10 cellular contexts compared by ENCODE assay signal in the genomic region with DNA sequence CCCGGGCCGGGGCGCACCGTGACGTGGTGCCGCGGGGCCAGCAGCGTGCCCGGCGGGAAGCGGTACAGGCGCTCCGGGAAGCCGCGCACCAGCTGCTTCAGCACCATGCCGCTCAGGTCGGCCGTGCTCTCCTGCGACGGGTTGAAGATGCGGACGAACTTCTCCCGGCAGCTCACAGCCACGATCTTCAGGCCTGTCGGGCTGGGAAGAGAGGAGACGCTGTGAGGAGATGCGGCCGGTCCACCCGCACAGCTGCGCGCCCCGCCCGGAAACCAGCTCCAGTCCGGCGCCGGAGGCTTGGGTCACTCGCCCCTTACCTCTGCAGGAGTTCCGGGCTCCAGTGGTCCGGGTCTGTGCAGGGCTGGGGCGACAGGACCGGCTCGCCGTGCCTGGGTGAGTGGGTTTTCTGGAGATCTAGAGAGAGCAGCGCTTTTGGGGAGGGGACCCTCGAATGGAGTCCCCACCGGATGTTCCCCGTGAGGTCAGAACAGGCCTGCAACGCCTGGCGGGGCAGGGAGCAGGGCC. TPM values are rescaled to one million over a fixed set of nuclear protein-coding genes. Genes with fewer than 3 reads are reported as not detected.
DNase-seq lines count a peak whose midpoint lies in the region; ATAC-seq and TF ChIP-seq lines count a peak whose summit lies in the region.
"Had no signal": no experiment of that assay in that cellular context is flagged by ENCODE, and none has a peak within 500 bp of the region (broad histone marks: within the 10 kb centered on the region; RNA-seq: fewer than 3 reads in every experiment).

No MANE protein-coding gene starts in this region.

- H3K9me3 Mint-ChIP-seq in MCF 10A (ENCODE audit: unreplicated experiment), result no peaks in the 10 kb centered on the region
- no peaks in the 10 kb centered on the region for H3K9me3 Mint-ChIP-seq in WTC11

- H3K36me3 ChIP-seq in breast epithelium (no peaks in the 10 kb centered on the region), upper lobe of left lung (no peaks in the 10 kb centered on the region)

- peaks cover 9% of the 10 kb centered on the region for H3K4me1 Mint-ChIP-seq in MCF 10A (ENCODE audit: insufficient read depth, unreplicated experiment)
- H3K4me1 Mint-ChIP-seq in WTC11, result peaks cover 13% of the 10 kb centered on the region

- no peaks in the 10 kb centered on the region for H3K27me3 Mint-ChIP-seq in MCF 10A (ENCODE audit: insufficient read depth, unreplicated experiment)
- peaks cover 28% of the 10 kb centered on the region for H3K27me3 Mint-ChIP-seq in WTC11 (ENCODE audit: low read depth)

- no peaks in the 10 kb centered on the region for H3K9me3 ChIP-seq in breast epithelium
- no peaks in the 10 kb centered on the region for H3K9me3 ChIP-seq in upper lobe of left lung

- peaks cover 3 to 6% of the 10 kb centered on the region in 2 donors for H3K27me3 ChIP-seq in breast epithelium
- H3K27me3 ChIP-seq in upper lobe of left lung, result peaks cover 1 to 22% (median 12%) of the 10 kb centered on the region in 4 donors

- POLR2A ChIA-PET in MCF 10A (lab: Yijun Ruan, JAX) (interaction anchor here (0.6 to 1.4 kb wide), 3 partner anchors 11 to 20 kb away, joined by 3 to 5 read pairs (median 4); no protein-coding TSS in a partner anchor), WTC11 (lab: Charles Lee) (interaction anchor here (0.6 to 1.5 kb wide), 3 partner anchors 11 to 22 kb away, joined by 3 to 4 read pairs (median 4); no protein-coding TSS in a partner anchor)

- peaks cover 0 to 5% of the 10 kb centered on the region in 2 donors for H3K4me1 ChIP-seq in breast epithelium
- peaks cover 26 to 41% (median 34%) of the 10 kb centered on the region in 4 donors for H3K4me1 ChIP-seq in upper lobe of left lung

- TF ChIP-seq POLR2A in breast epithelium (IDR thresholded peaks at IDR 0.05) (no peak), upper lobe of left lung (IDR thresholded peaks at IDR 0.05) (no peak), lower leg skin (IDR thresholded peaks at IDR 0.05) (no peak)

- no peak for TF ChIP-seq CTCF in breast epithelium (IDR thresholded peaks at IDR 0.05)
- TF ChIP-seq CTCF in MCF 10A (IDR thresholded peaks at IDR 0.05; ENCODE audit: unreplicated experiment), result no peak
- no peak for TF ChIP-seq CTCF in WTC11 (IDR thresholded peaks at IDR 0.05)
- TF ChIP-seq CTCF in upper lobe of left lung (IDR thresholded peaks at IDR 0.05), result peak in 1 of 6 experiments; percentile 4
- TF ChIP-seq CTCF in lower leg skin (IDR thresholded peaks at IDR 0.05), result no peak

- DNase-seq in breast epithelium (ENCODE audit: low spot score in 2 of 2) (no peak), MCF 10A (ENCODE audit: unreplicated experiment) (no peak), WTC11 (ENCODE audit: low spot score) (no peak), left kidney (ENCODE audit: low read depth, low spot score) (peak; percentile 53), upper lobe of left lung (peak in 1 of 2 donors; percentile 86), lower leg skin (ENCODE audit: low spot score in 2 of 2) (no peak), Kasumi-1 (lab: John Stamatoyannopoulos, UW) (no peak)
- DNase-seq: kidney glomerular epithelial cell, NCI-H510A had no signal

- 16 to 45% methylated on average over 20 to 28 of the region's 49 CpGs for WGBS in upper lobe of left lung, 2 donors
- 43% methylated on average over 11 to 23 of the region's 49 CpGs for WGBS in lower leg skin, 2 donors

- no peak for ATAC-seq in WTC11
- no peak for ATAC-seq in upper lobe of left lung (ENCODE audit: low FRiP score in 2 of 2)
- ATAC-seq in HG02571 (IDR thresholded peaks at IDR 0.05; ENCODE audit: unreplicated experiment), result no peak

- TF ChIP-seq EP300 in upper lobe of left lung (IDR thresholded peaks at IDR 0.05), result no peak

- BruUV-seq in MCF 10A (replicated peaks; lab: Mats Ljungman, UMichigan), result no TSS peak

- H3K27ac Mint-ChIP-seq in MCF 10A (ENCODE audit: low read depth, unreplicated experiment) (no peak overlapping the region), WTC11 (no peak overlapping the region)

- H3K4me3 ChIP-seq in breast epithelium (peak overlapping the region in 2 of 3 donors; percentile 53 to 77), upper lobe of left lung (peak overlapping the region in 3 of 4 donors; percentile 38 to 56 (median 53)), lower leg skin (ENCODE audit: low read depth, poor library complexity, severe bottlenecking) (no peak overlapping the region)

- CTCF ChIA-PET in MCF 10A (lab: Yijun Ruan, JAX), result interaction anchor here (0.6 kb wide), 1 partner anchor 60 kb away, joined by 4 read pairs; a partner anchor contains a TSS
- CTCF ChIA-PET in WTC11 (lab: Charles Lee), result interaction anchor here (0.7 to 3.4 kb wide), 11 partner anchors 10 to 171 kb away, joined by 3 to 29 read pairs (median 4); a partner anchor contains a TSS

- H3K36me3 Mint-ChIP-seq in MCF 10A (ENCODE audit: insufficient read depth, unreplicated experiment) (peaks cover 2% of the 10 kb centered on the region), WTC11 (no peaks in the 10 kb centered on the region)

- intact Hi-C loops in breast epithelium (cut with DNase I; ENCODE audit: low total_unique reads) (no loop called here), MCF 10A (cut with micrococcal nuclease) (no loop called here), lower leg skin (cut with DNase I; ENCODE audit: low total_unique reads) (no loop called here)

- H3K27ac ChIP-seq in breast epithelium (no peak overlapping the region), upper lobe of left lung (no peak overlapping the region)

- H3K4me3 Mint-ChIP-seq in MCF 10A (ENCODE audit: unreplicated experiment) (no peak overlapping the region), WTC11 (peak overlapping the region; percentile 73)

TF ChIP-seq in WTC11, 78 proteins besides CTCF, POLR2A, EP300 and RAD21:
- TF ChIP-seq, protein P1, sequence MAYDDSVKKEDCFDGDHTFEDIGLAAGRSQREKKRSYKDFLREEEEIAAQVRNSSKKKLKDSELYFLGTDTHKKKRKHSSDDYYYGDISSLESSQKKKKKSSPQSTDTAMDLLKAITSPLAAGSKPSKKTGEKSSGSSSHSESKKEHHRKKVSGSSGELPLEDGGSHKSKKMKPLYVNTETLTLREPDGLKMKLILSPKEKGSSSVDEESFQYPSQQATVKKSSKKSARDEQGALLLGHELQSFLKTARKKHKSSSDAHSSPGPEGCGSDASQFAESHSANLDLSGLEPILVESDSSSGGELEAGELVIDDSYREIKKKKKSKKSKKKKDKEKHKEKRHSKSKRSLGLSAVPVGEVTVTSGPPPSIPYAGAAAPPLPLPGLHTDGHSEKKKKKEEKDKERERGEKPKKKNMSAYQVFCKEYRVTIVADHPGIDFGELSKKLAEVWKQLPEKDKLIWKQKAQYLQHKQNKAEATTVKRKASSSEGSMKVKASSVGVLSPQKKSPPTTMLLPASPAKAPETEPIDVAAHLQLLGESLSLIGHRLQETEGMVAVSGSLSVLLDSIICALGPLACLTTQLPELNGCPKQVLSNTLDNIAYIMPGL (CRISPR knock-in tag; IDR thresholded peaks at IDR 0.05), result peak; percentile 28; the same call in 1 of the 2 replicates
- TF ChIP-seq ZNF121 (CRISPR knock-in tag; IDR thresholded peaks at IDR 0.05), result no peak
- TF ChIP-seq, protein P2, sequence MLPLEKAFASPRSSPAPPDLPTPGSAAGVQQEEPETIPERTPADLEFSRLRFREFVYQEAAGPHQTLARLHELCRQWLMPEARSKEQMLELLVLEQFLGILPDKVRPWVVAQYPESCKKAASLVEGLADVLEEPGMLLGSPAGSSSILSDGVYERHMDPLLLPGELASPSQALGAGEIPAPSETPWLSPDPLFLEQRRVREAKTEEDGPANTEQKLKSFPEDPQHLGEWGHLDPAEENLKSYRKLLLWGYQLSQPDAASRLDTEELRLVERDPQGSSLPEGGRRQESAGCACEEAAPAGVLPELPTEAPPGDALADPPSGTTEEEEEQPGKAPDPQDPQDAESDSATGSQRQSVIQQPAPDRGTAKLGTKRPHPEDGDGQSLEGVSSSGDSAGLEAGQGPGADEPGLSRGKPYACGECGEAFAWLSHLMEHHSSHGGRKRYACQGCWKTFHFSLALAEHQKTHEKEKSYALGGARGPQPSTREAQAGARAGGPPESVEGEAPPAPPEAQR (CRISPR knock-in tag; IDR thresholded peaks at IDR 0.05), result no peak

RNA-seq across cellular contexts. Expression of a gene that starts 4.3 kb away (rescaled TPM):
- total RNA-seq in breast epithelium (1 to 10 TPM; 2.6 to 6.1 (median 5.2) TPM), MCF 10A (2022) (6.1 and 8.0 TPM in 2 replicates), WTC11 (2021) (4.0 to 6.0 TPM (median 5.9 TPM) in 3 replicates), upper lobe of left lung (10 to 100 TPM in 2 of 6 donors, 1 to 10 TPM in 4; 4.6 to 32.5 (median 6.7) TPM), lower leg skin (10 to 100 TPM in 2 of 4 donors, 1 to 10 TPM in 2; 7.6 to 20.4 (median 11.2) TPM)

RNA-seq across cellular contexts. Expression of a gene that starts 4.5 kb away (rescaled TPM):
- total RNA-seq in breast epithelium (10 to 100 TPM in 2 of 3 donors, 1 to 10 TPM in 1; 7.5 to 58.5 (median 33.1) TPM), MCF 10A (2022) (11.4 and 13.3 TPM in 2 replicates), WTC11 (2021) (30.6 to 39.7 TPM (median 32.5 TPM) in 3 replicates), upper lobe of left lung (100 to 1,000 TPM in 5 of 6 donors, 10 to 100 TPM in 1; 80.2 to 222 (median 129) TPM), lower leg skin (100 to 1,000 TPM in 3 of 4 donors, 10 to 100 TPM in 1; 99.7 to 174 (median 139) TPM)

RNA-seq across cellular contexts. Expression of a gene that starts 18.9 kb away (rescaled TPM):
- total RNA-seq in breast epithelium, result 1 to 10 TPM in 2 of 3 donors, under 1 TPM in 1; 0.16 to 1.6 (median 1.3) TPM
- 0.54 and 0.75 TPM in 2 replicates for total RNA-seq in MCF 10A (2022)
- 2.3 to 3.4 TPM (median 2.5 TPM) in 3 replicates for total RNA-seq in WTC11 (2021)
- total RNA-seq in upper lobe of left lung, result 10 to 100 TPM in 1 of 6 donors, 1 to 10 TPM in 5; 3.5 to 11.5 (median 5.8) TPM
- total RNA-seq in lower leg skin, result 1 to 10 TPM; 1.5 to 2.7 (median 1.8) TPM

RNA-seq across cellular contexts. Expression of a gene that starts 20.0 kb away (rescaled TPM):
- 10 to 100 TPM; 18.6 to 22.1 (median 21.3) TPM for total RNA-seq in breast epithelium
- total RNA-seq in MCF 10A (2022), result 29.9 and 31.8 TPM in 2 replicates
- 39.4 to 46.9 TPM (median 40.1 TPM) in 3 replicates for total RNA-seq in WTC11 (2021)
- 10 to 100 TPM; 25.7 to 93.2 (median 37.9) TPM for total RNA-seq in upper lobe of left lung
- total RNA-seq in lower leg skin, result 10 to 100 TPM; 30.0 to 55.2 (median 31.5) TPM

RNA-seq across cellular contexts. Expression of a gene that starts 20.9 kb away (rescaled TPM):
- 10 to 100 TPM; 33.2 to 50.1 (median 33.4) TPM for total RNA-seq in breast epithelium
- 115 and 123 TPM in 2 replicates for total RNA-seq in MCF 10A (2022)
- 42.9 to 62.4 TPM (median 48.3 TPM) in 3 replicates for total RNA-seq in WTC11 (2021)
- 10 to 100 TPM; 45.5 to 85.0 (median 59.9) TPM for total RNA-seq in upper lobe of left lung
- total RNA-seq in lower leg skin, result 100 to 1,000 TPM in 3 of 4 donors, 10 to 100 TPM in 1; 98.5 to 196 (median 117) TPM
